3 cellular contexts compared by ENCODE assay signal in genomic region chr9:116721944-116722343, GRCh38.
"Had no signal": no experiment of that assay in that cellular context is flagged by ENCODE, and none has a peak within 500 bp of the region (broad histone marks: within the 10 kb centered on the region; RNA-seq: fewer than 3 reads in every experiment).

No MANE protein-coding gene starts in this region.

- H3K4me3 ChIP-seq: GM12878 had no signal

- DNase-seq: GDM1, GF-D8 had no signal
